In the genomic region with DNA sequence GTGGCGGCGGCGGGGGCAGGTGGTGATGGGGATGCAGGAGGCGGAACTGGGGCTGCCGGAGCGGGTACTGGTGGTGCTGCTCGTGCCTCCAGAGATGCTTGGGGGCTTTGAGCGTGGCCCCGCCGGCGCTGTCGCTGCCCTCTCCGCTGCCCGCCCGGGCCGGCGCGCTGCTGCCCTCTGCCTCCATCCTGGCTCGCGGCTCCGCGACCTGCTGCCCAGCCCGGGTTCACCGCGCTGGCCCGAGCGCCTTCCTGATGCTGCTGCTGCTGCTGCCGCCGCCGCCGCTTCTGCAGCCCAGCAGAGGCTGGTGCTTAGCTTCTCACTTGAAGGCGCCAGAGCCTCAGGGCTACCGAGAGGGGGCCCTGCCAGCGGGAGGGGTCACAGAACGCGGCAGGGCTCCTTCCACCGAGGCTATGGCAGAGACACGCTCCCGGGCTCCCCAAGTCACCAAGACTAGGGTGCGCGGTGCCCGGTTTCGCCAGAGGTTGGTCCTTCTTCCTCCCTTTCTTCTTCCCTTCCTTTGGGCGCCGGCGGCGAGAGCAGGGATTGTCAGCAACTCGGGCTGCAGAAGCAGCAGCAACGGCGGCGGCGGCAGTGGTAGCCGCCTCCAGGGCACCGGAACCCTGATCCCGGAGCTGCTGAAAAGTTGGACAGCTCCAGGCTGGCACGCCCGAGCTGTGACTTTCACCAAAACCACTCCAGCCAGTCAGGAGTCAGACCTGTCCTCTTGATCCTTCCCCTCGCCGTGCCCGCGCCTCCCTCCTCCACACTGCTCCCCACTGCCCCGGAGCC, we compare ENCODE assay signal across 8 cellular contexts. TPM values are rescaled to one million over a fixed set of nuclear protein-coding genes. Genes with fewer than 3 reads are reported as not detected.
DNase-seq lines count a peak whose midpoint lies in the region; ATAC-seq and TF ChIP-seq lines count a peak whose summit lies in the region.

A gene (minus strand): TSS at position 291 of the 792 bp plus-strand sequence.

- CTCF ChIA-PET in AG04450 (lab: Charles Lee): interaction anchor here (0.6 kb wide), 1 partner anchor 805 kb away, joined by 4 read pairs; no protein-coding TSS in a partner anchor

- H3K4me3 ChIP-seq in AG04450 (ENCODE audit: low read depth, low read length) (peak within 1 kb of the TSS; percentile 27; the same call in 1 of the 2 replicates), SJCRH30 (no peak within 1 kb of the TSS), thoracic aorta (peak within 1 kb of the TSS; percentile 71)

- H3K36me3 ChIP-seq in SJCRH30: no peaks in the 10 kb centered on the region
- no peaks in the 10 kb centered on the region for H3K36me3 ChIP-seq in thoracic aorta

- H3K4me1 Mint-ChIP-seq in endothelial cell (ENCODE audit: unreplicated experiment) (peaks cover 21% of the 10 kb centered on the region), memory B cell (peaks cover 13% of the 10 kb centered on the region)

- H3K9me3 Mint-ChIP-seq in endothelial cell (ENCODE audit: unreplicated experiment) (no peaks in the 10 kb centered on the region), memory B cell (no peaks in the 10 kb centered on the region)

- H3K36me3 Mint-ChIP-seq in endothelial cell (ENCODE audit: low read depth, unreplicated experiment) (peaks cover 5% of the 10 kb centered on the region), memory B cell (no peaks in the 10 kb centered on the region)

- peak within 1 kb of the TSS; percentile 84 for H3K4me3 Mint-ChIP-seq in endothelial cell (ENCODE audit: unreplicated experiment)
- H3K4me3 Mint-ChIP-seq in memory B cell: peak within 1 kb of the TSS; percentile 49

- peak within 1 kb of the TSS; percentile 58 for H3K27ac Mint-ChIP-seq in endothelial cell (ENCODE audit: unreplicated experiment)
- H3K27ac Mint-ChIP-seq in memory B cell: no peak within 1 kb of the TSS

- no peak within 1 kb of the TSS for H3K27ac ChIP-seq in AG04450 (ENCODE audit: low read depth, low read length)
- no peak within 1 kb of the TSS for H3K27ac ChIP-seq in SJCRH30
- H3K27ac ChIP-seq in thoracic aorta: no peak within 1 kb of the TSS

- H3K9me3 ChIP-seq in AG04450 (ENCODE audit: control insufficient read depth, insufficient read depth, low read length) (no peaks in the 10 kb centered on the region; the same call in 1 of the 2 replicates), SJCRH30 (replicated peaks) (no peaks in the 10 kb centered on the region), thoracic aorta (no peaks in the 10 kb centered on the region)

- no peak for DNase-seq in AG04450 (ENCODE audit: low read depth, low spot score)
- DNase-seq in GM13977 (ENCODE audit: low spot score): peak; percentile 40
- DNase-seq in SJCRH30: peak; percentile 9 to 24
- DNase-seq in endothelial cell (ENCODE audit: low spot score): peak; percentile 85
- DNase-seq in memory B cell (ENCODE audit: low spot score in 2 of 2): peak in 1 of 2 donors; percentile 0
- DNase-seq in thoracic aorta (ENCODE audit: low spot score): peak; percentile 8

- POLR2A ChIA-PET in AG04450 (lab: Yijun Ruan, JAX): no interaction called here

- H3K27me3 Mint-ChIP-seq in endothelial cell (ENCODE audit: unreplicated experiment) (peaks cover 20% of the 10 kb centered on the region), memory B cell (peaks cover 29% of the 10 kb centered on the region)

- in situ Hi-C loops in GM13977 (cut with MboI; ENCODE audit: low pct_unique_long_range_greater_than_20kb, low sequenced_read_pairs, unreplicated experiment): no loop called here

- H3K4me1 ChIP-seq in SJCRH30 (no peaks in the 10 kb centered on the region), thoracic aorta (ENCODE audit: control insufficient read depth in 1 of 2, low read depth in 2 of 2) (peaks cover 0 to 22% of the 10 kb centered on the region in 2 donors)

- ATAC-seq in memory B cell (ENCODE audit: low read depth) (no peak), thoracic aorta (ENCODE audit: insufficient number of reproducible peaks, low FRiP score, low read depth) (peak; percentile 37), HG03135 (IDR thresholded peaks at IDR 0.05; ENCODE audit: unreplicated experiment) (no peak), GM19023 (IDR thresholded peaks at IDR 0.05; ENCODE audit: unreplicated experiment) (no peak)

- H3K27me3 ChIP-seq in AG04450 (ENCODE audit: control insufficient read depth, insufficient read depth, low read length) (peaks cover 26% of the 10 kb centered on the region), SJCRH30 (no peaks in the 10 kb centered on the region), thoracic aorta (replicated peaks; ENCODE audit: insufficient read depth) (no peaks in the 10 kb centered on the region)

- no peak for TF ChIP-seq CTCF in AG04450 (IDR thresholded peaks at IDR 0.05; ENCODE audit: low read depth, low read length)
- no peak for TF ChIP-seq CTCF in GM13977 (IDR thresholded peaks at IDR 0.05; ENCODE audit: extremely low read depth, insufficient read depth, missing control alignments)
- no peak for TF ChIP-seq CTCF in endothelial cell (IDR thresholded peaks at IDR 0.05; ENCODE audit: unreplicated experiment)
- no peak for TF ChIP-seq CTCF in thoracic aorta (IDR thresholded peaks at IDR 0.05)

RNA-seq across cellular contexts. Expression of the gene that starts here (rescaled TPM):
- polyA plus RNA-seq in AG04450 (2011; rRNA removed): 8.9 and 12.0 TPM in 2 replicates
- polyA minus RNA-seq in AG04450 (2011; rRNA and poly(A)+ RNA removed): 19.4 and 26.6 TPM in 2 replicates
- 27.2 and 32.5 TPM in 2 replicates for total RNA-seq in SJCRH30 (2014; rRNA removed; shearing (Covaris generic))
- 9.4 TPM for total RNA-seq in endothelial cell (ENCODE audit: unreplicated experiment)
- 10 to 100 TPM; 34.0 to 85.8 TPM for total RNA-seq in thoracic aorta
